ENCODE assay signal across 26 cellular contexts in genomic region chr2:19579466-19579865, GRCh38.
"Had no signal": no experiment of that assay in that cellular context is flagged by ENCODE, and none has a peak within 500 bp of the region (broad histone marks: within the 10 kb centered on the region; RNA-seq: fewer than 3 reads in every experiment).

No MANE protein-coding gene starts in this region.

- DNase-seq: activated CD4-positive, alpha-beta T cell treated with anti-CD3 and anti-CD28 coated beads for 1 hour; activated CD8-positive, alpha-beta memory T cell treated with anti-CD3 and anti-CD28 coated beads for 24 hours; activated CD8-positive, alpha-beta memory T cell treated with anti-CD3 and anti-CD28 coated beads, Interleukin-2, amount 50 U/mL, for 4 hours; activated naive CD4-positive, alpha-beta T cell; activated T-cell treated with anti-CD3 and anti-CD28 coated beads, Interleukin-2, amount 50 U/mL, for 24 hours; adrenal gland; glutamatergic neuron; left ventricle myocardium superior; mammary epithelial cell; pancreas; psoas muscle; stimulated activated CD4-positive, alpha-beta T cell treated with anti-CD3 and anti-CD28 coated beads, Interleukin-4, amount 100 ng/mL, for 24 hours; stimulated activated naive CD4-positive, alpha-beta T cell treated with Interleukin-2 at 50 U/mL for 16 hours; T-helper 17 cell had no signal

- H3K4me1 ChIP-seq: adrenal gland, pancreas had no signal

- H3K4me3 ChIP-seq: adrenal gland, ascending aorta, breast epithelium, coronary artery, esophagus muscularis mucosa, hepatocyte, pancreas, psoas muscle, right atrium auricular region, thoracic aorta, vagina had no signal

- H3K27ac Mint-ChIP-seq: activated naive CD8-positive, alpha-beta T cell; activated T-cell treated with anti-CD3 and anti-CD28 coated beads, Interleukin-2, amount 50 U/mL, for 24 hours; activated T-helper 2 cell treated with anti-CD3 and anti-CD28 coated beads, Interferon-gamma antibody, Interleukin-2, Interleukin-4, amounts not matched to agents 10 μg/mL and 5 μg/mL and 100 μg/mL, durations not matched to agents 14 hours and 24 hours and 36 hours; natural killer cell treated with Interleukin-12 subunit alpha and Interleukin-12 subunit beta and Interleukin-15 and Interleukin-18, amount 100 ng/mL, for 72 hours; T-helper 17 cell; type B pancreatic cell had no signal

- H3K79me2 ChIP-seq: hepatocyte had no signal

- H3K27ac ChIP-seq: adrenal gland, ascending aorta, breast epithelium, coronary artery, esophagus muscularis mucosa, hepatocyte, pancreas, psoas muscle, right atrium auricular region, thoracic aorta, vagina had no signal

- H3K9me3 Mint-ChIP-seq: activated T-cell treated with anti-CD3 and anti-CD28 coated beads, Interleukin-2, amount 50 U/mL, for 24 hours; activated T-helper 2 cell treated with anti-CD3 and anti-CD28 coated beads, Interferon-gamma antibody, Interleukin-2, Interleukin-4, amounts not matched to agents 10 μg/mL and 5 μg/mL and 100 μg/mL, durations not matched to agents 14 hours and 24 hours and 36 hours; natural killer cell treated with Interleukin-12 subunit alpha and Interleukin-12 subunit beta and Interleukin-15 and Interleukin-18, amount 100 ng/mL, for 72 hours; type B pancreatic cell had no signal

- H3K36me3 Mint-ChIP-seq: activated naive CD8-positive, alpha-beta T cell; natural killer cell treated with Interleukin-12 subunit alpha and Interleukin-12 subunit beta and Interleukin-15 and Interleukin-18, amount 100 ng/mL, for 72 hours; type B pancreatic cell had no signal

- H3K9me3 ChIP-seq: adrenal gland, ascending aorta, breast epithelium, esophagus muscularis mucosa, pancreas, psoas muscle, right atrium auricular region, thoracic aorta, vagina had no signal

- H2AFZ ChIP-seq: hepatocyte had no signal

- H3K36me3 ChIP-seq: adrenal gland, ascending aorta, breast epithelium, esophagus muscularis mucosa, pancreas, right atrium auricular region, thoracic aorta, vagina had no signal

- H3K4me1 Mint-ChIP-seq: T-helper 17 cell had no signal

- H3K4me3 Mint-ChIP-seq: activated naive CD8-positive, alpha-beta T cell; activated T-cell treated with anti-CD3 and anti-CD28 coated beads, Interleukin-2, amount 50 U/mL, for 24 hours; natural killer cell treated with Interleukin-12 subunit alpha and Interleukin-12 subunit beta and Interleukin-15 and Interleukin-18, amount 100 ng/mL, for 72 hours; T-helper 17 cell; type B pancreatic cell had no signal

- H3K27me3 ChIP-seq: adrenal gland, ascending aorta, breast epithelium, esophagus muscularis mucosa, hepatocyte, pancreas, right atrium auricular region, vagina had no signal

- H3K4me2 ChIP-seq: hepatocyte had no signal
